ENCODE assay signal across 1 cellular context in the genomic region with DNA sequence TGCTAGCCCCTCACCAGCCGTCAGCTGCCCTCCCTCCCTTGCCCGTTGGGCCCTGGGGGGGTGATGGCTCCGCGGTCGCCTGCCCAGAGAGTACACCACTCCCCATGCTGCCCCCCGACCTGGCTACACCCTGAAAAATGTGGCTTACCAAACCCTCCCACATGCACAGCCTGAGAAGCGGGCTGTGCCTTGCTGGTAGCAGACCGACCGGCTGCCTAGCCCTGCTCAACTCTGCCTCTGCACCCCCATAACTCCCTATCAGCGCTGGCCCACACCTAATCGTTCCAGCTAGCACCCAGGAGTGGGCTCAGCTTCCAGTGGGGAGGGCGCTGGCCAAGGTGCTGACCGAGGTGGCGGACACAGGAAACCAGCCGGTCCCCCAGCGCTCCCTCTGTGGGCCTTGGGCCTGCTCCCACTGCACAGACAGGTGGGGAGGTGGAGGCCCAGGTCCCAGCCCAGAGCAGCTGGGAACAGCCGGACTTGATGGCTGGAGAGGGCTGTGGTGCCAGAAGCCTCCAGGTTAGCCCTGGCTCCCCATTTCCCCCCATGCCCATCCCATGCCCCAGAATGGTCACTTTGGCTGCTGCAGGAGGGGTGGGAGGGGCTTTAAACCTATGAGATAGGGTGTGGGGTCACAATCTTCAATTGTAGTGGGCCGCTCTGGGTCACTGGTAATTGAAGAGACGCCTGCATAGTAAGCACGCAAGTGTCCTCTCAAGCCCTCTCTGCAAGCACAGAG.
TF ChIP-seq lines count a peak whose summit lies in the region.

No MANE protein-coding gene starts in this region.

TF ChIP-seq in WTC11, 78 proteins besides CTCF, POLR2A, EP300 and RAD21 (continued from another document and continues in another):
- TF ChIP-seq, protein P1, sequence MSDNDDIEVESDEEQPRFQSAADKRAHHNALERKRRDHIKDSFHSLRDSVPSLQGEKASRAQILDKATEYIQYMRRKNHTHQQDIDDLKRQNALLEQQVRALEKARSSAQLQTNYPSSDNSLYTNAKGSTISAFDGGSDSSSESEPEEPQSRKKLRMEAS (CRISPR knock-in tag; IDR thresholded peaks at IDR 0.05) = 0 out of 2 replicates have a peak, but pooled peaks have one; percentile 20
- TF ChIP-seq NR2C2 (CRISPR knock-in tag; IDR thresholded peaks at IDR 0.05) = peak; percentile 59; the same call in 1 of the 2 replicates
- TF ChIP-seq, protein P2, sequence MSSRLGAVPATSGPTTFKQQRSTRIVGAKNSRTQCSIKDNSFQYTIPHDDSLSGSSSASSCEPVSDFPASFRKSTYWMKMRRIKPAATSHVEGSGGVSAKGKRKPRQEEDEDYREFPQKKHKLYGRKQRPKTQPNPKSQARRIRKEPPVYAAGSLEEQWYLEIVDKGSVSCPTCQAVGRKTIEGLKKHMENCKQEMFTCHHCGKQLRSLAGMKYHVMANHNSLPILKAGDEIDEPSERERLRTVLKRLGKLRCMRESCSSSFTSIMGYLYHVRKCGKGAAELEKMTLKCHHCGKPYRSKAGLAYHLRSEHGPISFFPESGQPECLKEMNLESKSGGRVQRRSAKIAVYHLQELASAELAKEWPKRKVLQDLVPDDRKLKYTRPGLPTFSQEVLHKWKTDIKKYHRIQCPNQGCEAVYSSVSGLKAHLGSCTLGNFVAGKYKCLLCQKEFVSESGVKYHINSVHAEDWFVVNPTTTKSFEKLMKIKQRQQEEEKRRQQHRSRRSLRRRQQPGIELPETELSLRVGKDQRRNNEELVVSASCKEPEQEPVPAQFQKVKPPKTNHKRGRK (CRISPR knock-in tag; IDR thresholded peaks at IDR 0.05; ENCODE audit: borderline replicate concordance) = no peak
- TF ChIP-seq ATF1 (CRISPR knock-in tag; IDR thresholded peaks at IDR 0.05) = no peak
- TF ChIP-seq, protein P3, sequence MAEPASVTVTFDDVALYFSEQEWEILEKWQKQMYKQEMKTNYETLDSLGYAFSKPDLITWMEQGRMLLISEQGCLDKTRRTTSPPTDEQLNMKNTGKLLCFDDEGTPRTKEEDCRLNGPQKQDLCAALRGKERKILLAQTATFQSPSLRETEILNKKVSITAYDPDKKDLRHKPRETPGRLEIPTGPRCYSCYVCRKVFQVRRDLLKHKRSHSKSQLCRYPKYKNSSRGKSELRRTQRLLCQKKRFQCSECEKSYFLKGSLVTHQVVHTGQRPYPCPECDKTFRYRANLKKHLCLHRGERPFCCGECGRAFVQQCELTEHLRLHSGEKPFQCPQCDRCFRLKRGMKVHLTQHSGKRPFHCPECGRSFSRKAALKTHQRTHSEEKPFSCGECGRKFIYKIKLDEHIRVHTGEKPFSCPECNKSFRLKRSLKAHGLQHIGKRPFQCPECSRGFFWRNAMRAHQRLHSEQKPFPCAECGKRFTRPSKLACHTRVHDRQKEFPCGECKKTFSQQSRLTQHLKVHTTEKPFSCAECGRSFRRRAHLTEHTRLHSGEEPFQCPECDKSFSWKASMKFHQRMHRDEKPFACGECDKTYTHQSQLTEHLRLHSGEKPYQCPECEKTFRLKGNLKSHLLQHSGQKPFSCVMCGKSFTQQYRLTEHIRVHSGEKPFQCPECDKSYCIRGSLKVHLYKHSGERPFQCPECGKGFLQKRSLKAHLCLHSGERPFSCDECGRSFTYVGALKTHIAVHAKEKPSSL (CRISPR knock-in tag; conservative IDR thresholded peaks at IDR 0.05) = no peak
- no peak for TF ChIP-seq ZNF138 (CRISPR knock-in tag; conservative IDR thresholded peaks at IDR 0.05)
- no peak for TF ChIP-seq MYBL2 (CRISPR knock-in tag; IDR thresholded peaks at IDR 0.05)
- TF ChIP-seq FOXK1 (CRISPR knock-in tag; IDR thresholded peaks at IDR 0.05) = no peak; the same call in 1 of the 2 replicates
- 0 out of 2 replicates have a peak, but pooled peaks have one; percentile 36 for TF ChIP-seq TEAD1 (CRISPR knock-in tag; IDR thresholded peaks at IDR 0.05)
- TF ChIP-seq, protein P4, sequence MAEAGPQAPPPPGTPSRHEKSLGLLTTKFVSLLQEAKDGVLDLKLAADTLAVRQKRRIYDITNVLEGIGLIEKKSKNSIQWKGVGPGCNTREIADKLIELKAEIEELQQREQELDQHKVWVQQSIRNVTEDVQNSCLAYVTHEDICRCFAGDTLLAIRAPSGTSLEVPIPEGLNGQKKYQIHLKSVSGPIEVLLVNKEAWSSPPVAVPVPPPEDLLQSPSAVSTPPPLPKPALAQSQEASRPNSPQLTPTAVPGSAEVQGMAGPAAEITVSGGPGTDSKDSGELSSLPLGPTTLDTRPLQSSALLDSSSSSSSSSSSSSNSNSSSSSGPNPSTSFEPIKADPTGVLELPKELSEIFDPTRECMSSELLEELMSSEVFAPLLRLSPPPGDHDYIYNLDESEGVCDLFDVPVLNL (CRISPR knock-in tag; IDR thresholded peaks at IDR 0.05; ENCODE audit: borderline replicate concordance, low read depth) = peak; percentile 60; the same call in 1 of the 2 replicates
- TF ChIP-seq ZNF671 (CRISPR knock-in tag; IDR thresholded peaks at IDR 0.05) = no peak
- TF ChIP-seq, protein P5, sequence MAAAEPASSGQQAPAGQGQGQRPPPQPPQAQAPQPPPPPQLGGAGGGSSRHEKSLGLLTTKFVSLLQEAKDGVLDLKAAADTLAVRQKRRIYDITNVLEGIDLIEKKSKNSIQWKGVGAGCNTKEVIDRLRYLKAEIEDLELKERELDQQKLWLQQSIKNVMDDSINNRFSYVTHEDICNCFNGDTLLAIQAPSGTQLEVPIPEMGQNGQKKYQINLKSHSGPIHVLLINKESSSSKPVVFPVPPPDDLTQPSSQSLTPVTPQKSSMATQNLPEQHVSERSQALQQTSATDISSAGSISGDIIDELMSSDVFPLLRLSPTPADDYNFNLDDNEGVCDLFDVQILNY (CRISPR knock-in tag; IDR thresholded peaks at IDR 0.05) = no peak
- no peak for TF ChIP-seq AR (CRISPR knock-in tag; IDR thresholded peaks at IDR 0.05)
- TF ChIP-seq RORB (CRISPR knock-in tag; IDR thresholded peaks at IDR 0.05) = no peak
- no peak for TF ChIP-seq NFATC4 (CRISPR knock-in tag; IDR thresholded peaks at IDR 0.05)
- TF ChIP-seq ERG (CRISPR knock-in tag; IDR thresholded peaks at IDR 0.05) = no peak
- no peak for TF ChIP-seq IRF2 (CRISPR knock-in tag; IDR thresholded peaks at IDR 0.05; ENCODE audit: borderline replicate concordance, low read depth)
- TF ChIP-seq, protein P6, sequence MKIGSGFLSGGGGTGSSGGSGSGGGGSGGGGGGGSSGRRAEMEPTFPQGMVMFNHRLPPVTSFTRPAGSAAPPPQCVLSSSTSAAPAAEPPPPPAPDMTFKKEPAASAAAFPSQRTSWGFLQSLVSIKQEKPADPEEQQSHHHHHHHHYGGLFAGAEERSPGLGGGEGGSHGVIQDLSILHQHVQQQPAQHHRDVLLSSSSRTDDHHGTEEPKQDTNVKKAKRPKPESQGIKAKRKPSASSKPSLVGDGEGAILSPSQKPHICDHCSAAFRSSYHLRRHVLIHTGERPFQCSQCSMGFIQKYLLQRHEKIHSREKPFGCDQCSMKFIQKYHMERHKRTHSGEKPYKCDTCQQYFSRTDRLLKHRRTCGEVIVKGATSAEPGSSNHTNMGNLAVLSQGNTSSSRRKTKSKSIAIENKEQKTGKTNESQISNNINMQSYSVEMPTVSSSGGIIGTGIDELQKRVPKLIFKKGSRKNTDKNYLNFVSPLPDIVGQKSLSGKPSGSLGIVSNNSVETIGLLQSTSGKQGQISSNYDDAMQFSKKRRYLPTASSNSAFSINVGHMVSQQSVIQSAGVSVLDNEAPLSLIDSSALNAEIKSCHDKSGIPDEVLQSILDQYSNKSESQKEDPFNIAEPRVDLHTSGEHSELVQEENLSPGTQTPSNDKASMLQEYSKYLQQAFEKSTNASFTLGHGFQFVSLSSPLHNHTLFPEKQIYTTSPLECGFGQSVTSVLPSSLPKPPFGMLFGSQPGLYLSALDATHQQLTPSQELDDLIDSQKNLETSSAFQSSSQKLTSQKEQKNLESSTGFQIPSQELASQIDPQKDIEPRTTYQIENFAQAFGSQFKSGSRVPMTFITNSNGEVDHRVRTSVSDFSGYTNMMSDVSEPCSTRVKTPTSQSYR (CRISPR knock-in tag; IDR thresholded peaks at IDR 0.05) = 0 out of 2 replicates have a peak, but pooled peaks have one; percentile 27
- TF ChIP-seq ARID4B (CRISPR knock-in tag; IDR thresholded peaks at IDR 0.05; ENCODE audit: borderline replicate concordance) = 0 out of 2 replicates have a peak, but pooled peaks have one; percentile 52
- no peak for TF ChIP-seq CBFB (CRISPR knock-in tag; IDR thresholded peaks at IDR 0.05; ENCODE audit: low read depth)
- 0 out of 2 replicates have a peak, but pooled peaks have one; percentile 22 for TF ChIP-seq ZNF232 (CRISPR knock-in tag; IDR thresholded peaks at IDR 0.05)
- TF ChIP-seq, protein P7, sequence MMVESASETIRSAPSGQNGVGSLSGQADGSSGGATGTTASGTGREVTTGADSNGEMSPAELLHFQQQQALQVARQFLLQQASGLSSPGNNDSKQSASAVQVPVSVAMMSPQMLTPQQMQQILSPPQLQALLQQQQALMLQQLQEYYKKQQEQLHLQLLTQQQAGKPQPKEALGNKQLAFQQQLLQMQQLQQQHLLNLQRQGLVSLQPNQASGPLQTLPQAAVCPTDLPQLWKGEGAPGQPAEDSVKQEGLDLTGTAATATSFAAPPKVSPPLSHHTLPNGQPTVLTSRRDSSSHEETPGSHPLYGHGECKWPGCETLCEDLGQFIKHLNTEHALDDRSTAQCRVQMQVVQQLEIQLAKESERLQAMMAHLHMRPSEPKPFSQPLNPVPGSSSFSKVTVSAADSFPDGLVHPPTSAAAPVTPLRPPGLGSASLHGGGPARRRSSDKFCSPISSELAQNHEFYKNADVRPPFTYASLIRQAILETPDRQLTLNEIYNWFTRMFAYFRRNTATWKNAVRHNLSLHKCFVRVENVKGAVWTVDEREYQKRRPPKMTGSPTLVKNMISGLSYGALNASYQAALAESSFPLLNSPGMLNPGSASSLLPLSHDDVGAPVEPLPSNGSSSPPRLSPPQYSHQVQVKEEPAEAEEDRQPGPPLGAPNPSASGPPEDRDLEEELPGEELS (CRISPR knock-in tag; IDR thresholded peaks at IDR 0.05) = peak; percentile 78
- peak; percentile 81; the same call in 1 of the 2 replicates for TF ChIP-seq JUN (CRISPR knock-in tag; IDR thresholded peaks at IDR 0.05)
- TF ChIP-seq GTF2I (CRISPR knock-in tag; conservative IDR thresholded peaks at IDR 0.05) = no peak
